Comparison of ENCODE assay signal across 10 cellular contexts in genomic region chr9:137256362-137256761, GRCh38. TPM values are rescaled to one million over a fixed set of nuclear protein-coding genes. Genes with fewer than 3 reads are reported as not detected.
DNase-seq lines count a peak whose midpoint lies in the region; ATAC-seq and TF ChIP-seq lines count a peak whose summit lies in the region.
"Had no signal": no experiment of that assay in that cellular context is flagged by ENCODE, and none has a peak within 500 bp of the region (broad histone marks: within the 10 kb centered on the region; RNA-seq: fewer than 3 reads in every experiment).

No MANE protein-coding gene starts in this region.

- TF ChIP-seq CTCF in DND-41 (IDR thresholded peaks at IDR 0.05; ENCODE audit: borderline replicate concordance, extremely low read depth, low read length, poor library complexity, severe bottlenecking) (no peak), PC-9 (conservative IDR thresholded peaks at IDR 0.05) (no peak), epithelial cell of esophagus (IDR thresholded peaks at IDR 0.05; ENCODE audit: insufficient read depth, low read depth, low read length, missing control alignments) (no peak)

- intact Hi-C loops in PC-9 (cut with micrococcal nuclease; ENCODE audit: unreplicated experiment), result no loop called here

- no peaks in the 10 kb centered on the region for H3K9me2 ChIP-seq in PC-9 (ENCODE audit: insufficient read depth)

- H3K4me3 ChIP-seq in DND-41 (ENCODE audit: low read depth in 1 of 2, low read length in 2 of 2) (peak overlapping the region; percentile 91 to 93; a peak in 3 of 4 replicates), PC-9 (peak overlapping the region; percentile 92), epithelial cell of esophagus (ENCODE audit: low read length) (peak overlapping the region; percentile 89), trophoblast cell (ENCODE audit: low read depth, low read length) (peak overlapping the region; percentile 96)

- H3K9ac ChIP-seq in DND-41 (ENCODE audit: low read depth, low read length) (peak overlapping the region; percentile 91), trophoblast cell (ENCODE audit: low read length) (no peak overlapping the region)

- no peak overlapping the region for H2AFZ ChIP-seq in DND-41 (ENCODE audit: low read depth, low read length)
- no peak overlapping the region for H2AFZ ChIP-seq in PC-9
- no peak overlapping the region for H2AFZ ChIP-seq in trophoblast cell (ENCODE audit: insufficient read depth, low read length, poor library complexity)

- ATAC-seq in DND-41 (ENCODE audit: insufficient read depth, low read depth), result no peak
- no peak for ATAC-seq in GM19023 (IDR thresholded peaks at IDR 0.05; ENCODE audit: unreplicated experiment)

- H3K36me3 ChIP-seq in DND-41 (ENCODE audit: insufficient read depth, low read length) (peaks cover 29% of the 10 kb centered on the region), PC-9 (ENCODE audit: low read depth) (no peaks in the 10 kb centered on the region), trophoblast cell (ENCODE audit: control insufficient read depth in 1 of 2, insufficient read depth in 2 of 2, low read length in 2 of 2) (peaks cover 22 to 23% of the 10 kb centered on the region in 2 experiments)

- H3K27me3 ChIP-seq in DND-41 (ENCODE audit: insufficient read depth, low read length, poor library complexity), result no peaks in the 10 kb centered on the region
- H3K27me3 ChIP-seq in PC-9 (ENCODE audit: insufficient read depth, low read depth), result no peaks in the 10 kb centered on the region
- H3K27me3 ChIP-seq in trophoblast cell (ENCODE audit: insufficient read depth, low read length), result no peaks in the 10 kb centered on the region

- no peak overlapping the region for H2BK120ac ChIP-seq in trophoblast cell (ENCODE audit: insufficient read depth, low read length, poor library complexity)

- H3K9me3 ChIP-seq in DND-41 (ENCODE audit: insufficient read depth, low read length, severe bottlenecking) (no peaks in the 10 kb centered on the region), PC-9 (ENCODE audit: insufficient read depth, low read depth) (no peaks in the 10 kb centered on the region), trophoblast cell (ENCODE audit: insufficient read depth, low read depth, low read length) (no peaks in the 10 kb centered on the region)

- H3K23ac ChIP-seq in trophoblast cell (ENCODE audit: low read length), result no peak overlapping the region

- no peak overlapping the region for H4K12ac ChIP-seq in trophoblast cell (ENCODE audit: low read depth, low read length)

- BruUV-seq in PC-9 (replicated peaks; lab: Mats Ljungman, UMichigan), result TSS peak; percentile 42

- H2BK12ac ChIP-seq in trophoblast cell (ENCODE audit: low read length), result no peak overlapping the region

- H4K20me1 ChIP-seq in DND-41 (ENCODE audit: insufficient read depth, low read length), result peaks cover 14% of the 10 kb centered on the region
- peaks cover 7% of the 10 kb centered on the region for H4K20me1 ChIP-seq in PC-9 (ENCODE audit: insufficient read depth)

- H3K4ac ChIP-seq in trophoblast cell (ENCODE audit: low read depth, low read length), result peak overlapping the region; percentile 1

- H3K18ac ChIP-seq in trophoblast cell (ENCODE audit: low read length), result no peak overlapping the region

- no CpG with 5 or more reads among the region's 15 CpGs for WGBS in trophoblast cell (ENCODE audit: extremely low coverage, insufficient coverage, insufficient read length)

- no peak overlapping the region for H2AK5ac ChIP-seq in trophoblast cell (ENCODE audit: low read length)

- peaks cover 22% of the 10 kb centered on the region for H3F3A ChIP-seq in PC-9 (ENCODE audit: insufficient read depth, low read depth)

- H3K79me2 ChIP-seq in DND-41 (ENCODE audit: insufficient read depth, low read length) (peaks cover 38% of the 10 kb centered on the region), PC-9 (ENCODE audit: low read depth) (peaks cover 20% of the 10 kb centered on the region), trophoblast cell (ENCODE audit: control insufficient read depth, insufficient read depth, low read length, poor library complexity) (peaks cover 12% of the 10 kb centered on the region)

- H3K79me1 ChIP-seq in trophoblast cell (ENCODE audit: low read length), result peaks cover 12% of the 10 kb centered on the region

- H3K14ac ChIP-seq in trophoblast cell (ENCODE audit: low read length), result no peak overlapping the region

- H4K91ac ChIP-seq in trophoblast cell (ENCODE audit: low read depth, low read length), result no peak overlapping the region

- CTCF ChIA-PET in PC-9 (lab: Charles Lee), result interaction anchor here (0.6 to 1.5 kb wide), 2 partner anchors 20 to 279 kb away, joined by 3 to 7 read pairs; no protein-coding TSS in a partner anchor

- H4K8ac ChIP-seq in trophoblast cell (ENCODE audit: low read depth, low read length), result no peak overlapping the region

- peak overlapping the region; percentile 72; the same call in 1 of the 2 replicates for H3K27ac ChIP-seq in DND-41 (ENCODE audit: low read length)
- no peak overlapping the region for H3K27ac ChIP-seq in PC-9
- H3K27ac ChIP-seq in trophoblast cell (ENCODE audit: low read depth, low read length), result no peak overlapping the region

- POLR2A ChIA-PET in PC-9 (lab: Charles Lee; ENCODE audit: unreplicated experiment), result interaction anchor here (0.5 to 0.6 kb wide), 2 partner anchors 182 to 191 kb away, joined by 3 read pairs; no protein-coding TSS in a partner anchor

- peaks cover 31% of the 10 kb centered on the region for H3K4me1 ChIP-seq in DND-41 (ENCODE audit: insufficient read depth, low read length)
- H3K4me1 ChIP-seq in PC-9 (replicated peaks; ENCODE audit: insufficient read depth), result peaks cover 22% of the 10 kb centered on the region
- peaks cover 14 to 16% of the 10 kb centered on the region in 2 experiments for H3K4me1 ChIP-seq in trophoblast cell (ENCODE audit: control insufficient read depth in 1 of 2, insufficient read depth in 2 of 2, low read length in 2 of 2)

- H2BK5ac ChIP-seq in trophoblast cell (ENCODE audit: low read depth, low read length, poor library complexity), result no peak overlapping the region

- H3K4me2 ChIP-seq in DND-41 (ENCODE audit: insufficient read depth, low read length) (peak overlapping the region; percentile 96), PC-9 (peak overlapping the region; percentile 96), trophoblast cell (ENCODE audit: low read length) (peak overlapping the region; percentile 69)

- DNase-seq in DND-41, result no peak
- no peak for DNase-seq in PC-9
- DNase-seq in epithelial cell of esophagus (ENCODE audit: low read depth), result no peak
- no peak for DNase-seq in trophoblast cell
- no peak for DNase-seq in DMS114 treated with DMSO at 0.1 percent for 48 hours (lab: John Stamatoyannopoulos, UW; ENCODE audit: unreplicated experiment)
- DNase-seq in activated effector memory CD4-positive, alpha-beta T cell treated with Interleukin-2 at 50 U/mL for 16 hours, result no peak
- no peak for DNase-seq in NCI-H2029 (lab: John Stamatoyannopoulos, UW)
- DNase-seq: KBM-7 had no signal

RNA-seq across cellular contexts. Expression of gene NELFB, which starts 1.2 kb away (rescaled TPM):
- total RNA-seq in PC-9 (2021), result 94.2 and 103 TPM in 2 replicates
- polyA plus RNA-seq in trophoblast cell (2013), result 33.0 and 34.2 TPM in 2 replicates

RNA-seq across cellular contexts. Expression of gene STPG3, which starts 5.3 kb away (rescaled TPM):
- total RNA-seq in PC-9 (2021), result 0.45 and 0.46 TPM in 2 replicates
- polyA plus RNA-seq in trophoblast cell (2013), result not detected in 2 replicates
- total RNA-seq: lower leg skin had no signal

RNA-seq across cellular contexts. Expression of gene TUBB4B, which starts 15.3 kb away (rescaled TPM):
- total RNA-seq in PC-9 (2021), result 441 and 494 TPM in 2 replicates
- polyA plus RNA-seq in trophoblast cell (2013), result 432 and 443 TPM in 2 replicates

RNA-seq across cellular contexts. Expression of gene TOR4A, which starts 21.2 kb away (rescaled TPM):
- total RNA-seq in PC-9 (2021), result 48.9 and 59.9 TPM in 2 replicates
- 6.7 and 6.8 TPM in 2 replicates for polyA plus RNA-seq in trophoblast cell (2013)

RNA-seq across cellular contexts. Expression of gene SLC34A3, which starts 25.7 kb away (rescaled TPM):
- total RNA-seq in PC-9 (2021), result 1.4 and 2.5 TPM in 2 replicates
- polyA plus RNA-seq in trophoblast cell (2013), result not detected in 2 replicates
